ENCODE assay signal across 13 cellular contexts in genomic region chr4:3339566-3339965, GRCh38. TPM values are rescaled to one million over a fixed set of nuclear protein-coding genes. Genes with fewer than 3 reads are reported as not detected.
DNase-seq lines count a peak whose midpoint lies in the region; ATAC-seq and TF ChIP-seq lines count a peak whose summit lies in the region.
"Had no signal": no experiment of that assay in that cellular context is flagged by ENCODE, and none has a peak within 500 bp of the region (broad histone marks: within the 10 kb centered on the region; RNA-seq: fewer than 3 reads in every experiment).

No MANE protein-coding gene starts in this region.

- no peak for TF ChIP-seq EP300 in esophagus muscularis mucosa (IDR thresholded peaks at IDR 0.05)

- intact Hi-C loops in heart right ventricle (cut with DNase I): loop anchor here in 2 of 10 donors (10.0 kb wide), 2 partner anchors 145 to 225 kb away; no protein-coding TSS in a partner anchor
- intact Hi-C loops in esophagus muscularis mucosa (cut with DNase I): no loop called here

- no peak overlapping the region for H3K4me3 ChIP-seq in right atrium auricular region
- no peak overlapping the region for H3K4me3 ChIP-seq in heart right ventricle
- H3K4me3 ChIP-seq in esophagus muscularis mucosa: no peak overlapping the region

- H3K4me1 ChIP-seq in right atrium auricular region (no peaks in the 10 kb centered on the region), heart right ventricle (peaks cover 0 to 28% (median 10%) of the 10 kb centered on the region in 9 donors), esophagus muscularis mucosa (peaks cover 5 to 27% (median 26%) of the 10 kb centered on the region in 4 donors)

- 92 to 96% methylated on average over 3 of the region's 3 CpGs for WGBS in heart right ventricle, 2 donors
- WGBS in esophagus muscularis mucosa: 94% methylated on average over 3 of the region's 3 CpGs

- H3K27me3 ChIP-seq in right atrium auricular region (no peaks in the 10 kb centered on the region), heart right ventricle (no peaks in the 10 kb centered on the region), esophagus muscularis mucosa (no peaks in the 10 kb centered on the region)

- DNase-seq in right atrium auricular region (ENCODE audit: low spot score) (peak; percentile 34), heart right ventricle (no peak), esophagus muscularis mucosa (ENCODE audit: extremely low spot score) (peak; percentile 86), ureter (ENCODE audit: low spot score) (peak; percentile 31), SW480 (ENCODE audit: low spot score) (no peak)
- DNase-seq: MV-4-11, NCI-H1436 treated with DMSO at 0.1 percent for 48 hours, NCI-H2081, NCI-H2227 treated with DMSO at 0.1 percent for 48 hours, NCI-H524 treated with DMSO at 0.1 percent for 48 hours had no signal

- H3K36me3 ChIP-seq in right atrium auricular region (no peaks in the 10 kb centered on the region), heart right ventricle (peaks cover 0 to 14% (median 0%) of the 10 kb centered on the region in 9 donors), esophagus muscularis mucosa (peaks cover 0 to 19% (median 9%) of the 10 kb centered on the region in 4 donors)

- no peak overlapping the region for H3K27ac ChIP-seq in right atrium auricular region
- H3K27ac ChIP-seq in heart right ventricle: no peak overlapping the region
- H3K27ac ChIP-seq in esophagus muscularis mucosa (replicated peaks in 1 of 4): no peak overlapping the region

- H3K9me3 ChIP-seq in right atrium auricular region (no peaks in the 10 kb centered on the region), heart right ventricle (no peaks in the 10 kb centered on the region), esophagus muscularis mucosa (no peaks in the 10 kb centered on the region)

- no peak for TF ChIP-seq POLR2A in esophagus muscularis mucosa (IDR thresholded peaks at IDR 0.05; ENCODE audit: low read depth)

- no peak for ATAC-seq in heart right ventricle
- ATAC-seq in SK-N-SH treated with all-trans-retinoic acid at 6 μM for 48 hours: peak; percentile 45
- no peak for ATAC-seq in HG03571 (IDR thresholded peaks at IDR 0.05; ENCODE audit: unreplicated experiment)
- ATAC-seq: CD8-positive, alpha-beta T cell had no signal

- TF ChIP-seq CTCF in right atrium auricular region (IDR thresholded peaks at IDR 0.05): no peak
- no peak for TF ChIP-seq CTCF in heart right ventricle (IDR thresholded peaks at IDR 0.05)
- TF ChIP-seq CTCF in esophagus muscularis mucosa (IDR thresholded peaks at IDR 0.05): no peak

TF ChIP-seq in SK-N-SH treated with all-trans-retinoic acid at 6 μM for 48 hours, 23 proteins besides CTCF, POLR2A, EP300 and RAD21:
- TF ChIP-seq CREB5 (CRISPR knock-in tag; IDR thresholded peaks at IDR 0.05; ENCODE audit: low read depth) (no peak), CSRNP3 (CRISPR knock-in tag; IDR thresholded peaks at IDR 0.05) (no peak), TCF4 (CRISPR knock-in tag; IDR thresholded peaks at IDR 0.05; ENCODE audit: borderline replicate concordance) (no peak), RARB (CRISPR knock-in tag; IDR thresholded peaks at IDR 0.05) (no peak), PATZ1 (CRISPR knock-in tag; IDR thresholded peaks at IDR 0.05; ENCODE audit: borderline replicate concordance) (no peak), TSHZ2 (CRISPR knock-in tag; IDR thresholded peaks at IDR 0.05) (no peak), ARNTL (CRISPR knock-in tag; IDR thresholded peaks at IDR 0.05; ENCODE audit: borderline replicate concordance, low read depth) (no peak), ZC3H10 (CRISPR knock-in tag; IDR thresholded peaks at IDR 0.05) (no peak), CSDC2 (CRISPR knock-in tag; IDR thresholded peaks at IDR 0.05) (no peak)

RNA-seq across cellular contexts. Expression of gene RGS12, which starts 46.7 kb away (rescaled TPM):
- total RNA-seq in right atrium auricular region (1 to 10 TPM; 7.0 to 9.9 TPM), heart right ventricle (10 to 100 TPM in 9 of 10 donors, 1 to 10 TPM in 1; 9.7 to 24.3 (median 13.1) TPM), esophagus muscularis mucosa (10 to 100 TPM; 16.2 to 23.0 (median 19.2) TPM), ureter (50.8 TPM)
- polyA plus RNA-seq in heart right ventricle: 10 to 100 TPM; 10.6 to 24.4 TPM

Comparison
In these comparisons a context has a peak if more than half of its experiments do, and no peak if none do; other contexts are left out.
1. DNase-seq: peak in right atrium auricular region (single experiment), esophagus muscularis mucosa (single experiment) and ureter (single experiment); none in heart right ventricle (0 of 2) and SW480 (single experiment).